In the genomic region with DNA sequence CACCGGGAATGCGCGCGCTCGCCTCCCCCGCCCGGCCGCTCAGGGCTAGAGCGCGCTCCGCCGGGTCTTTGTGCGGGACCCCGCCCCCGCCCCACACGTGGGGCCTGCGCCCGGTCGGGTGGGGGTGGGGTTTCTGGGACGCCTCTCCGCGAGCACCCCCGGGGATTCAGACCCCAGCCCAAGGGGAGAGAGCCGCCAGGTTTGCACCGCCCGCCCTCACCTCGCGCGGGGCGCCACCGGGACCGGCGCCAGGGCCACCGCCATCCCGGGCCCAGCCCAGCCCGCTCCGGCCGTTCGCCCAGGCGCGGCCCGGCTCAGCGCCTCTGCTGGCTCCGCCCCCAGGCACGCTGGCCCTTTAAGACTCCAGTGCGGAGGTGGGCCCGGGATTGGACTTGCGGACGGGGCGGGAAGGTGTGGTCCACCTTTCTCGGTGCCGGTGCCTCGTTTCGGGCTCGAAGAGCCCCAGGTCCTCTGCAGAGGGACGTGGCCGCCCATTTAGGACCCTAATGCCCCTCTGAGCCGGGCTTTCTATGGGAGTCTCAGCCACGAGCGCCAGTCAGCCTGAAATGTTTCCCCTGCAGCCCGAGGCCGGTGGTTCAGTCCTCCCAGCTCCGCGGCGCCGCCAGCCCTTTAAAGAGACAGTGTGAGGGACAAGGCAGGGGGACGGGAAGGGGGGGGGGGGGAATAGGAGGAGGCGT, we compare ENCODE assay signal across 8 cellular contexts. TPM values are rescaled to one million over a fixed set of nuclear protein-coding genes. Genes with fewer than 3 reads are reported as not detected.
DNase-seq lines count a peak whose midpoint lies in the region; ATAC-seq lines count a peak whose summit lies in the region.

No MANE protein-coding gene starts in this region.

- H3K9ac ChIP-seq in endocrine pancreas (ENCODE audit: control insufficient read depth, insufficient read depth, low read length): peak overlapping the region; percentile 93

- no peaks in the 10 kb centered on the region for H3K9me3 ChIP-seq in CD4-positive, alpha-beta memory T cell (ENCODE audit: control insufficient read depth in 1 of 2, low read length in 2 of 2)
- H3K9me3 ChIP-seq in endocrine pancreas (ENCODE audit: control insufficient read depth, low read length) (no peaks in the 10 kb centered on the region), mesodermal cell (ENCODE audit: control insufficient read depth, low read length) (no peaks in the 10 kb centered on the region)

- CTCF ChIA-PET in CD4-positive, alpha-beta memory T cell (lab: Charles Lee; ENCODE audit: partially characterized antibody): interaction anchor here (1.0 to 5.6 kb wide), 5 partner anchors 10 to 29 kb away, joined by 3 to 37 read pairs (median 6); a partner anchor contains a TSS

- peak; percentile 80 to 88 (median 83) for DNase-seq in CD4-positive, alpha-beta memory T cell
- peak; percentile 85 for DNase-seq in NOMO-1 treated with DMSO at 0.1 percent for 48 hours (lab: John Stamatoyannopoulos, UW; ENCODE audit: unreplicated experiment)
- DNase-seq in activated CD8-positive, alpha-beta memory T cell treated with anti-CD3 and anti-CD28 coated beads for 48 hours (ENCODE audit: low read depth in 2 of 3, low spot score in 2 of 3): peak in 2 of 3 experiments; percentile 67 to 78
- peak; percentile 57 for DNase-seq in stimulated activated CD8-positive, alpha-beta memory T cell treated with anti-CD3 and anti-CD28 coated beads, Interleukin-15, amount 100 ng/mL, for 1 hour (ENCODE audit: low read depth)

- H3K27me3 Mint-ChIP-seq in CD4-positive, alpha-beta memory T cell: no peaks in the 10 kb centered on the region

- peak overlapping the region; percentile 90 to 95 (median 93) for H3K27ac Mint-ChIP-seq in CD4-positive, alpha-beta memory T cell

- 0% methylated on average over 31 to 42 of the region's 68 CpGs for WGBS in mesodermal cell (ENCODE audit: insufficient coverage in 2 of 2), 2 experiments

- H3K27ac ChIP-seq in CD4-positive, alpha-beta memory T cell (ENCODE audit: low read depth, low read length): peak overlapping the region; percentile 73
- H3K27ac ChIP-seq in mesodermal cell (ENCODE audit: low read depth, low read length, severe bottlenecking): peak overlapping the region; percentile 99

- peak overlapping the region; percentile 80 to 95 (median 87) for H3K4me3 Mint-ChIP-seq in CD4-positive, alpha-beta memory T cell

- ATAC-seq in GM19452 (IDR thresholded peaks at IDR 0.05; ENCODE audit: unreplicated experiment) (peak; percentile 79), HG03565 (IDR thresholded peaks at IDR 0.05; ENCODE audit: unreplicated experiment) (peak; percentile 42)

- intact Hi-C loops in CD4-positive, alpha-beta memory T cell (cut with micrococcal nuclease): loop anchor here (1.0 to 2.0 kb wide), 4 partner anchors 16 to 94 kb away; a partner anchor contains a TSS

- peak overlapping the region in 1 of 2 donors; percentile 87 for H3K4me3 ChIP-seq in CD4-positive, alpha-beta memory T cell (ENCODE audit: low read length in 2 of 2)
- H3K4me3 ChIP-seq in endocrine pancreas (ENCODE audit: control insufficient read depth, insufficient read depth, low read length): no peak overlapping the region
- peak overlapping the region; percentile 81 for H3K4me3 ChIP-seq in mesodermal cell (ENCODE audit: extremely low read depth, insufficient read depth, low read length, poor library complexity, severe bottlenecking)

- no peaks in the 10 kb centered on the region for H3K9me3 Mint-ChIP-seq in CD4-positive, alpha-beta memory T cell

- peaks cover 20 to 59% (median 40%) of the 10 kb centered on the region in 4 donors for H3K4me1 Mint-ChIP-seq in CD4-positive, alpha-beta memory T cell

- H3K4me1 ChIP-seq in CD4-positive, alpha-beta memory T cell (ENCODE audit: insufficient read depth, low read length): peaks cover 41% of the 10 kb centered on the region
- H3K4me1 ChIP-seq in endocrine pancreas (ENCODE audit: control insufficient read depth, insufficient read depth, low read length) (no peaks in the 10 kb centered on the region), mesodermal cell (ENCODE audit: control insufficient read depth, insufficient read depth, low read length, poor library complexity, severe bottlenecking) (peaks cover 57% of the 10 kb centered on the region)

- POLR2A ChIA-PET in CD4-positive, alpha-beta memory T cell (lab: Charles Lee; ENCODE audit: partially characterized antibody): interaction anchor here (0.6 to 14.4 kb wide), 11 partner anchors 11 to 212 kb away, joined by 3 to 144 read pairs (median 4); a partner anchor contains a TSS

- no peaks in the 10 kb centered on the region for H3K27me3 ChIP-seq in CD4-positive, alpha-beta memory T cell (ENCODE audit: insufficient read depth, low read length)
- no peaks in the 10 kb centered on the region for H3K27me3 ChIP-seq in endocrine pancreas (ENCODE audit: control insufficient read depth, insufficient read depth, low read length)

- peaks cover 0 to 15% of the 10 kb centered on the region in 2 donors for H3K36me3 Mint-ChIP-seq in CD4-positive, alpha-beta memory T cell

- peaks cover 10% of the 10 kb centered on the region for H3K36me3 ChIP-seq in CD4-positive, alpha-beta memory T cell (ENCODE audit: insufficient read depth, low read length)
- H3K36me3 ChIP-seq in endocrine pancreas (ENCODE audit: control insufficient read depth, insufficient read depth, low read length) (no peaks in the 10 kb centered on the region), mesodermal cell (ENCODE audit: control insufficient read depth, insufficient read depth, low read length) (peaks cover 62% of the 10 kb centered on the region)

RNA-seq across cellular contexts. Expression of a gene that starts 1.2 kb away (rescaled TPM):
- 1 to 10 TPM; 3.7 to 4.0 TPM for total RNA-seq in CD4-positive, alpha-beta memory T cell
- polyA plus RNA-seq in CD4-positive, alpha-beta memory T cell: 10 to 100 TPM; 10.3 to 12.3 TPM
- polyA plus RNA-seq in mesodermal cell (2013, experiment 1 of 2): 111 TPM
- 77.9 TPM for polyA plus RNA-seq in mesodermal cell (2013, experiment 2 of 2)

RNA-seq across cellular contexts. Expression of a gene that starts 6.7 kb away (rescaled TPM):
- total RNA-seq in CD4-positive, alpha-beta memory T cell: 10 to 100 TPM; 25.3 to 30.0 TPM
- polyA plus RNA-seq in CD4-positive, alpha-beta memory T cell: 10 to 100 TPM; 45.1 to 45.9 TPM
- 29.8 TPM for polyA plus RNA-seq in mesodermal cell (2013, experiment 1 of 2)
- polyA plus RNA-seq in mesodermal cell (2013, experiment 2 of 2): 21.2 TPM

RNA-seq across cellular contexts. Expression of a gene that starts 17.9 kb away (rescaled TPM):
- under 1 TPM; 0.38 to 0.50 TPM for total RNA-seq in CD4-positive, alpha-beta memory T cell
- under 1 TPM; 0.09 to 0.20 TPM for polyA plus RNA-seq in CD4-positive, alpha-beta memory T cell
- 2.0 TPM for polyA plus RNA-seq in mesodermal cell (2013, experiment 1 of 2)
- polyA plus RNA-seq in mesodermal cell (2013, experiment 2 of 2): 1.5 TPM

RNA-seq across cellular contexts. Expression of a gene that starts 19.3 kb away (rescaled TPM):
- total RNA-seq in CD4-positive, alpha-beta memory T cell: 10 to 100 TPM; 81.9 to 86.9 TPM
- 10 to 100 TPM; 37.5 to 62.3 TPM for polyA plus RNA-seq in CD4-positive, alpha-beta memory T cell
- polyA plus RNA-seq in mesodermal cell (2013, experiment 1 of 2): 20.8 TPM
- polyA plus RNA-seq in mesodermal cell (2013, experiment 2 of 2): 14.6 TPM

RNA-seq across cellular contexts. Expression of a gene that starts 22.1 kb away (rescaled TPM):
- 1 to 10 TPM; 5.1 to 5.4 TPM for total RNA-seq in CD4-positive, alpha-beta memory T cell
- polyA plus RNA-seq in CD4-positive, alpha-beta memory T cell: 1 to 10 TPM; 4.4 to 7.1 TPM
- 5.5 TPM for polyA plus RNA-seq in mesodermal cell (2013, experiment 1 of 2)
- 4.2 TPM for polyA plus RNA-seq in mesodermal cell (2013, experiment 2 of 2)
